Comparison of ENCODE assay signal across 27 cellular contexts in genomic region chr12:40178701-40179100, GRCh38. TPM values are rescaled to one million over a fixed set of nuclear protein-coding genes. Genes with fewer than 3 reads are reported as not detected.
A peak's percentile ranks its signal among the peaks of the same experiment; 100 is the strongest.
DNase-seq lines count a peak whose midpoint lies in the region; ATAC-seq lines count a peak whose summit lies in the region.
"Had no signal": no experiment of that assay in that cellular context is flagged by ENCODE, and none has a peak within 500 bp of the region (broad histone marks: within the 10 kb centered on the region; RNA-seq: fewer than 3 reads in every experiment).

No MANE protein-coding gene starts in this region.

- H3K9me3 Mint-ChIP-seq in activated CD4-positive, alpha-beta T cell treated with anti-CD3 and anti-CD28 coated beads, Interleukin-2, amount 10 ng/mL, durations not matched to agents 24 days and 14 days = peaks cover 6% of the 10 kb centered on the region
- peaks cover 3% of the 10 kb centered on the region for H3K9me3 Mint-ChIP-seq in activated CD4-positive, alpha-beta T cell treated with anti-CD3 and anti-CD28 coated beads for 36 hours (ENCODE audit: low read depth)
- H3K9me3 Mint-ChIP-seq: CD4-positive, alpha-beta T cell; CD8-positive, alpha-beta memory T cell; CD8-positive, alpha-beta T cell had no signal

- POLR2A ChIA-PET in activated CD4-positive, alpha-beta T cell treated with anti-CD3 and anti-CD28 coated beads for 36 hours (lab: Charles Lee) = no interaction called here

- no peak overlapping the region for H3K27ac Mint-ChIP-seq in activated CD4-positive, alpha-beta T cell treated with anti-CD3 and anti-CD28 coated beads, Interleukin-2, amount 10 ng/mL, durations not matched to agents 24 days and 14 days
- H3K27ac Mint-ChIP-seq in activated CD4-positive, alpha-beta T cell treated with anti-CD3 and anti-CD28 coated beads for 36 hours = no peak overlapping the region
- H3K27ac Mint-ChIP-seq: B cell; CD4-positive, alpha-beta memory T cell; CD4-positive, alpha-beta T cell; CD8-positive, alpha-beta memory T cell; CD8-positive, alpha-beta T cell had no signal

- no peaks in the 10 kb centered on the region for H3K36me3 Mint-ChIP-seq in activated CD4-positive, alpha-beta T cell treated with anti-CD3 and anti-CD28 coated beads, Interleukin-2, amount 10 ng/mL, durations not matched to agents 24 days and 14 days (ENCODE audit: low read depth)
- no peaks in the 10 kb centered on the region for H3K36me3 Mint-ChIP-seq in activated CD4-positive, alpha-beta T cell treated with anti-CD3 and anti-CD28 coated beads for 36 hours (ENCODE audit: low read depth)
- H3K36me3 Mint-ChIP-seq: CD4-positive, alpha-beta memory T cell; CD4-positive, CD25-positive, alpha-beta regulatory T cell; CD8-positive, alpha-beta memory T cell; CD8-positive, alpha-beta T cell had no signal

- peak; percentile 26 for DNase-seq in activated CD4-positive, alpha-beta T cell treated with anti-CD3 and anti-CD28 coated beads, Interleukin-2, amount 10 ng/mL, durations not matched to agents 24 days and 14 days
- no peak for DNase-seq in activated CD4-positive, alpha-beta T cell treated with anti-CD3 and anti-CD28 coated beads for 36 hours
- DNase-seq in left lobe of liver (ENCODE audit: low spot score) (no peak), NOMO-1 treated with dmso at 0.1 percent for 144 hours (lab: John Stamatoyannopoulos, UW; ENCODE audit: unreplicated experiment) (no peak)
- DNase-seq: 8988T; ACHN; AML-193; BE2C; C1 segment of cervical spinal cord; Caco-2; Calu3; CD4-positive, alpha-beta memory T cell; CD4-positive, alpha-beta T cell; CD4-positive, CD25-positive, alpha-beta regulatory T cell; CD8-positive, alpha-beta memory T cell; CD8-positive, alpha-beta T cell; COR-L47; DMS 273 treated with DMSO at 0.1 percent for 48 hours; DMS153; DMS53; DMS79; DMS79 treated with DMSO at 0.1 percent for 48 hours; DND-41; EL had no signal

- H3K4me1 Mint-ChIP-seq in activated CD4-positive, alpha-beta T cell treated with anti-CD3 and anti-CD28 coated beads, Interleukin-2, amount 10 ng/mL, durations not matched to agents 24 days and 14 days = peaks cover 7% of the 10 kb centered on the region
- H3K4me1 Mint-ChIP-seq in activated CD4-positive, alpha-beta T cell treated with anti-CD3 and anti-CD28 coated beads for 36 hours = peaks cover 5% of the 10 kb centered on the region

- ATAC-seq in activated CD4-positive, alpha-beta T cell treated with anti-CD3 and anti-CD28 coated beads for 36 hours = no peak
- ATAC-seq in left lobe of liver = peak; percentile 64
- ATAC-seq: A549; CD8-positive, alpha-beta T cell had no signal

- no peak overlapping the region for H3K4me3 Mint-ChIP-seq in activated CD4-positive, alpha-beta T cell treated with anti-CD3 and anti-CD28 coated beads, Interleukin-2, amount 10 ng/mL, durations not matched to agents 24 days and 14 days
- H3K4me3 Mint-ChIP-seq in activated CD4-positive, alpha-beta T cell treated with anti-CD3 and anti-CD28 coated beads for 36 hours = no peak overlapping the region
- H3K4me3 Mint-ChIP-seq: B cell; CD14-positive monocyte; CD4-positive, alpha-beta memory T cell; CD4-positive, alpha-beta T cell; CD4-positive, CD25-positive, alpha-beta regulatory T cell; CD8-positive, alpha-beta memory T cell; CD8-positive, alpha-beta T cell had no signal

- intact Hi-C loops in activated CD4-positive, alpha-beta T cell treated with anti-CD3 and anti-CD28 coated beads, Interleukin-2, amount 10 ng/mL, durations not matched to agents 24 days and 14 days (cut with micrococcal nuclease) = no loop called here
- intact Hi-C loops in activated CD4-positive, alpha-beta T cell treated with anti-CD3 and anti-CD28 coated beads for 36 hours (cut with DNase I, micrococcal nuclease) = no loop called here

- peaks cover 14% of the 10 kb centered on the region for H3K27me3 Mint-ChIP-seq in activated CD4-positive, alpha-beta T cell treated with anti-CD3 and anti-CD28 coated beads, Interleukin-2, amount 10 ng/mL, durations not matched to agents 24 days and 14 days
- no peaks in the 10 kb centered on the region for H3K27me3 Mint-ChIP-seq in activated CD4-positive, alpha-beta T cell treated with anti-CD3 and anti-CD28 coated beads for 36 hours
- H3K27me3 Mint-ChIP-seq: B cell; CD4-positive, alpha-beta memory T cell; CD4-positive, alpha-beta T cell; CD4-positive, CD25-positive, alpha-beta regulatory T cell had no signal

- CTCF ChIA-PET in activated CD4-positive, alpha-beta T cell treated with anti-CD3 and anti-CD28 coated beads for 36 hours (lab: Charles Lee) = no interaction called here

RNA-seq across cellular contexts. Expression of gene LRRK2, which starts 46.1 kb away (rescaled TPM):
- not detected in 2 replicates for total RNA-seq in activated CD4-positive, alpha-beta T cell treated with anti-CD3 and anti-CD28 coated beads, Interleukin-2, amount 10 ng/mL, durations not matched to agents 24 days and 14 days
- total RNA-seq in activated CD4-positive, alpha-beta T cell treated with anti-CD3 and anti-CD28 coated beads for 36 hours = not detected
- total RNA-seq in left lobe of liver = 7.0 TPM
